Comparison of ENCODE assay signal across 8 cellular contexts in genomic region chr14:61661471-61661988, GRCh38. TPM values are rescaled to one million over a fixed set of nuclear protein-coding genes. Genes with fewer than 3 reads are reported as not detected.
DNase-seq lines count a peak whose midpoint lies in the region; ATAC-seq, FAIRE-seq and TF ChIP-seq lines count a peak whose summit lies in the region.

No MANE protein-coding gene starts in this region.

- H3K4me3 ChIP-seq in keratinocyte (ENCODE audit: control insufficient read depth in 2 of 3, extremely low read depth in 1 of 3, insufficient read depth in 2 of 3, low read depth in 1 of 3, low read length in 3 of 3) (no peak overlapping the region), vagina (no peak overlapping the region)

- no peak overlapping the region for H2AFZ ChIP-seq in keratinocyte (ENCODE audit: control insufficient read depth, low read length)

- intact Hi-C loops in Right ventricle myocardium superior (cut with DNase I): no loop called here
- intact Hi-C loops in vagina (cut with DNase I): no loop called here

- dilution Hi-C loops in keratinocyte (cut with MboI; ENCODE audit: extremely low pct_ligation_motif_present, low sequenced_read_pairs): no loop called here

- peak overlapping the region; percentile 47 for H3K4me2 ChIP-seq in keratinocyte (ENCODE audit: control insufficient read depth, extremely low read depth, insufficient read depth, low read depth, low read length)

- H3K9ac ChIP-seq in keratinocyte (ENCODE audit: control insufficient read depth, extremely low read depth, insufficient read depth, low read length): no peak overlapping the region

- H3K9me1 ChIP-seq in keratinocyte (ENCODE audit: control insufficient read depth, extremely low read depth, insufficient read depth, low read length): no peaks in the 10 kb centered on the region

- H3K9me3 ChIP-seq in keratinocyte (ENCODE audit: control insufficient read depth, low read depth, low read length) (no peaks in the 10 kb centered on the region), vagina (no peaks in the 10 kb centered on the region)

- H3K27ac ChIP-seq in keratinocyte (ENCODE audit: control insufficient read depth, insufficient read depth, low read length) (peak overlapping the region; percentile 10), vagina (no peak overlapping the region)

- no peaks in the 10 kb centered on the region for H3K79me2 ChIP-seq in keratinocyte (ENCODE audit: control insufficient read depth, insufficient read depth, low read length)

- H3K4me1 ChIP-seq in keratinocyte (ENCODE audit: control insufficient read depth, extremely low read depth, insufficient read depth, low read length): peaks cover 24% of the 10 kb centered on the region
- peaks cover 17% of the 10 kb centered on the region for H3K4me1 ChIP-seq in vagina

- no peak for TF ChIP-seq CTCF in keratinocyte (optimal IDR thresholded peaks at IDR 0.05 in 1 of 3, IDR thresholded peaks at IDR 0.05 in 1 of 3, conservative IDR thresholded peaks at IDR 0.05 in 1 of 3; ENCODE audit: extremely low read depth in 1 of 3, insufficient read depth in 2 of 3, low read length in 3 of 3)
- TF ChIP-seq CTCF in vagina (IDR thresholded peaks at IDR 0.05): no peak

- TF ChIP-seq POLR2A in Raji (IDR thresholded peaks at IDR 0.05; ENCODE audit: insufficient read depth, low read depth, low read length): peak; percentile 28; the same call in 1 of the 2 replicates
- TF ChIP-seq POLR2A in vagina (IDR thresholded peaks at IDR 0.05): no peak

- FAIRE-seq in keratinocyte (lab: Jason Lieb, UNC): no peak

- ATAC-seq in GM21786 (IDR thresholded peaks at IDR 0.05; ENCODE audit: unreplicated experiment) (peak; percentile 25), Right ventricle myocardium superior (ENCODE audit: poor library complexity) (no peak)

- DNase-seq in EH (ENCODE audit: low read depth) (peak; percentile 29), keratinocyte (ENCODE audit: low read depth, low spot score) (no peak), Right ventricle myocardium superior (no peak), cerebellar nuclear complex (lab: John Stamatoyannopoulos, UW) (no peak), DMS114 treated with DMSO at 0.1 percent for 48 hours (lab: John Stamatoyannopoulos, UW; ENCODE audit: unreplicated experiment) (no peak), vagina (ENCODE audit: extremely low spot score in 2 of 2) (no peak)

- no peaks in the 10 kb centered on the region for H3K27me3 ChIP-seq in keratinocyte (ENCODE audit: control insufficient read depth, extremely low read depth, insufficient read depth, low read length)
- no peaks in the 10 kb centered on the region for H3K27me3 ChIP-seq in vagina

- H4K20me1 ChIP-seq in keratinocyte (ENCODE audit: control insufficient read depth, extremely low read depth, insufficient read depth, low read length): no peaks in the 10 kb centered on the region

- H3K36me3 ChIP-seq in keratinocyte (ENCODE audit: control insufficient read depth in 2 of 2, extremely low read depth in 1 of 2, insufficient read depth in 2 of 2, low read length in 2 of 2): no peaks in the 10 kb centered on the region
- H3K36me3 ChIP-seq in vagina: no peaks in the 10 kb centered on the region

RNA-seq across cellular contexts. Expression of gene HIF1A, which starts 33.8 kb away (rescaled TPM):
- 65.2 to 202 TPM (median 168 TPM) in 3 replicates for polyA plus RNA-seq in keratinocyte
- 64.3 TPM for polyA plus RNA-seq in keratinocyte (2011; ENCODE audit: low read depth)
- polyA plus RNA-seq in keratinocyte (2011; cell fraction: cytosol; rRNA removed): 71.1 and 137 TPM in 2 replicates
- polyA plus RNA-seq in keratinocyte (2011; cell fraction: nucleus; rRNA removed): 224 and 227 TPM in 2 replicates
- 55.1 and 85.9 TPM in 2 replicates for polyA plus RNA-seq in keratinocyte (2012; ENCODE audit: low replicate concordance)
- 65.5 to 199 TPM (median 83.4 TPM) in 3 replicates for polyA minus RNA-seq in keratinocyte
- polyA minus RNA-seq in keratinocyte (2011; cell fraction: cytosol; rRNA and poly(A)+ RNA removed): 129 TPM
- 118 and 339 TPM in 2 replicates for polyA minus RNA-seq in keratinocyte (2011; cell fraction: nucleus; rRNA and poly(A)+ RNA removed)
- total RNA-seq in Right ventricle myocardium superior (47.1 TPM), vagina (140 TPM)
